ENCODE assay signal across 1 cellular context in genomic region chr13:24858953-24859352, GRCh38.
TF ChIP-seq lines count a peak whose summit lies in the region.

No MANE protein-coding gene starts in this region.

TF ChIP-seq in GM23338, 12 proteins besides CTCF, POLR2A, EP300 and RAD21 (continued from another document):
- TF ChIP-seq ZNF462 (CRISPR knock-in tag; IDR thresholded peaks at IDR 0.05) (no peak), ZNF114 (CRISPR knock-in tag; IDR thresholded peaks at IDR 0.05) (no peak), STAT1 (IDR thresholded peaks at IDR 0.05; ENCODE audit: unreplicated experiment) (no peak)
TF ChIP-seq in GM23338: peak in this region for 0.
